19 cellular contexts compared by ENCODE assay signal in the genomic region with DNA sequence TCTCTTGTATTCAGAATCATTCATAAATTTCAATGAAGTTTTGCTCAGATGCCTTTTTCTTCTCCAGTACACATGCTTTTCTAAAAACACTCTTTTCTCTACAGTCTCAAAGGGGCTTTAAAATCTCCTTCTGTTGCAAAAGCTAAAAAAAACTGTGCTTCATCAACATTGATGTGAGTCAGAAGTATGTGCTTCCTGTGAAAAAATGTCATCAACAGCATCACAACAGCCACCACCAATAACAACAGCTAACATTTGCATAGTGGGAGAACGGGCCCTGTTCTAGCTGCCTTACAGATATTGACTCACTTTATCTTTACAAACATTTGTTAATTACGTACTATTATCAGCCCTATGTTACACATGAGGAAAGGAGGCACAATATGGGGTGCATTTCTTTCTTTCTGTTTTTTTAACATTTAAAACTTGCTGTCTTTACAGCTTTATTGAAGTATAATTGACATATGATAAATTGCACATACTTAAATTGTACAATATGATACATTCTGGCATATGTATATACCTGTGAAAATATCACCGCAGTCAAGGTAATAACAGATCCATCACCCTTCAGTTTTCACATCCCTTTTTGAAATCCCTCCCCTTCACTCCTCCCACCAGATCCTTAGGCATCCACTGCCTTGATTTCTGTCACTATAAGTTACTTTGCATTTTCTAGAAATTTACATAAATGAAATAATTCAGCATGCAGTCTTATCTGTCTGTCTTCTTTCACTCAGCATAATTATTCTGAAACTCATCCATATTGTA.
"Had no signal": no experiment of that assay in that cellular context is flagged by ENCODE, and none has a peak within 500 bp of the region (broad histone marks: within the 10 kb centered on the region; RNA-seq: fewer than 3 reads in every experiment).

No MANE protein-coding gene starts in this region.

- H3K4me3 ChIP-seq: coronary artery, lower lobe of right lung, psoas muscle, thoracic aorta had no signal

- H3K27ac ChIP-seq: coronary artery, epithelial cell of prostate, lower lobe of right lung, psoas muscle, thoracic aorta, WERI-Rb-1 had no signal

- H3K4me1 ChIP-seq: lower lobe of right lung, psoas muscle had no signal

- H3K9me3 ChIP-seq: lower lobe of right lung, psoas muscle, thoracic aorta had no signal

- DNase-seq: activated CD4-positive, alpha-beta T cell treated with anti-CD3 and anti-CD28 coated beads, Interleukin-2, amount 10 ng/mL, durations not matched to agents 24 days and 14 days; activated naive CD4-positive, alpha-beta T cell; activated naive CD8-positive, alpha-beta T cell treated with anti-CD3 and anti-CD28 coated beads, Interleukin-2, amount 50 U/mL, for 24 hours; central memory CD4-positive, alpha-beta T cell; effector CD8-positive, alpha-beta T cell; glutamatergic neuron; immature natural killer cell; lower lobe of right lung; natural killer cell; occipital lobe; psoas muscle; stimulated activated CD4-positive, alpha-beta T cell treated with anti-CD3 and anti-CD28 coated beads, Interleukin-4, amount 100 ng/mL, for 1 hour; stimulated activated CD8-positive, alpha-beta memory T cell treated with anti-CD3 and anti-CD28 coated beads, Interleukin-4, amount 100 ng/mL, for 48 hours; T-cell; T1000; WERI-Rb-1 had no signal

- H3K36me3 ChIP-seq: lower lobe of right lung, thoracic aorta, WERI-Rb-1 had no signal
